Comparison of ENCODE assay signal across 25 cellular contexts in genomic region chr1:168758503-168758902, GRCh38. TPM values are rescaled to one million over a fixed set of nuclear protein-coding genes. Genes with fewer than 3 reads are reported as not detected.
"Had no signal": no experiment of that assay in that cellular context is flagged by ENCODE, and none has a peak within 500 bp of the region (broad histone marks: within the 10 kb centered on the region; RNA-seq: fewer than 3 reads in every experiment).

No MANE protein-coding gene starts in this region.

- H3K4me3 ChIP-seq: neural progenitor cell, ovary, psoas muscle, right lobe of liver, sigmoid colon, stomach, thoracic aorta, thyroid gland, tibial nerve, upper lobe of left lung, vagina had no signal

- H3K4me1 ChIP-seq: neural progenitor cell, parathyroid adenoma, psoas muscle, right lobe of liver, sigmoid colon, stomach, tibial nerve, upper lobe of left lung, vagina had no signal

- ATAC-seq: psoas muscle; right cardiac atrium; right lobe of liver; stimulated activated effector memory CD8-positive, alpha-beta T cell treated with anti-CD3 and anti-CD28 coated beads, Interleukin-12 subunit alpha, Interleukin-12 subunit beta, amount 100 ng/mL, for 72 hours; stimulated activated naive B cell treated with anti-CD40 and anti-IgM and Interleukin-4, amounts not matched to agents 10 μg/mL and 1 μg/mL and 100 μg/mL, for 72 hours had no signal

- H3K36me3 ChIP-seq: neural progenitor cell, ovary, right lobe of liver, sigmoid colon, stomach, thoracic aorta, thyroid gland, tibial nerve, upper lobe of left lung, vagina had no signal

- DNase-seq: occipital lobe; ovary; posterior cingulate gyrus; psoas muscle; right cardiac atrium; right lobe of liver; sigmoid colon; small intestine; stimulated activated CD4-positive, alpha-beta T cell treated with anti-CD3 and anti-CD28 coated beads, Interleukin-15, amount 100 ng/mL, for 24 hours; stimulated activated CD4-positive, alpha-beta T cell treated with anti-CD3 and anti-CD28 coated beads, Interleukin-2, amount 100 ng/mL, for 24 hours; stimulated activated CD4-positive, alpha-beta T cell treated with anti-CD3 and anti-CD28 coated beads, Interleukin-2, amount 100 ng/mL, for 48 hours; stimulated activated CD4-positive, alpha-beta T cell treated with anti-CD3 and anti-CD28 coated beads, Interleukin-4, amount 100 ng/mL, for 24 hours; stimulated activated naive B cell treated with anti-CD40 and anti-IgM and Interleukin-4, amounts not matched to agents 10 μg/mL and 1 μg/mL and 100 μg/mL, for 72 hours; stimulated activated naive CD4-positive, alpha-beta T cell treated with Interleukin-2 at 50 U/mL for 16 hours; stomach; thyroid gland; trophoblast cell; upper lobe of left lung had no signal

- H3K79me2 ChIP-seq: parathyroid adenoma had no signal

- H3K27ac ChIP-seq: neural progenitor cell, ovary, parathyroid adenoma, psoas muscle, right lobe of liver, sigmoid colon, stomach, thoracic aorta, tibial nerve, upper lobe of left lung, vagina had no signal

- H2AFZ ChIP-seq: neural progenitor cell, parathyroid adenoma had no signal

- H3K9ac ChIP-seq: neural progenitor cell, parathyroid adenoma had no signal

- H3K27me3 ChIP-seq: neural progenitor cell, ovary, right lobe of liver, sigmoid colon, stomach, thyroid gland, tibial nerve, upper lobe of left lung, vagina had no signal

- H3K9me3 ChIP-seq: ovary, psoas muscle, right lobe of liver, sigmoid colon, stomach, thoracic aorta, thyroid gland, tibial nerve, upper lobe of left lung, vagina had no signal

- H3K4me2 ChIP-seq: neural progenitor cell had no signal

RNA-seq across cellular contexts. Expression of gene DPT, which starts 29.5 kb away (rescaled TPM):
- polyA plus RNA-seq: neural cell had no signal
